ENCODE assay signal across 8 cellular contexts in genomic region chr11:73288873-73289707, GRCh38. TPM values are rescaled to one million over a fixed set of nuclear protein-coding genes. Genes with fewer than 3 reads are reported as not detected.
DNase-seq lines count a peak whose midpoint lies in the region; ATAC-seq and TF ChIP-seq lines count a peak whose summit lies in the region.

No MANE protein-coding gene starts in this region.

- H3K9ac ChIP-seq in skeletal muscle tissue (ENCODE audit: low read depth in 1 of 3, low read length in 3 of 3): peak overlapping the region; percentile 51 to 74 (median 64)

- DNase-seq in NCI-H2081 (lab: John Stamatoyannopoulos, UW) (peak; percentile 53 to 61), NCI-H2081 treated with DMSO at 0.1 percent for 48 hours (lab: John Stamatoyannopoulos, UW) (no peak), NCI-H1092 treated with DMSO at 0.1 percent for 48 hours (lab: John Stamatoyannopoulos, UW) (peak; percentile 59), T-helper 9 cell (peak; percentile 32), breast epithelium (ENCODE audit: low spot score in 2 of 2) (peak in 1 of 2 donors; percentile 48), iPS-NIHi7 (ENCODE audit: extremely low spot score) (peak; percentile 93)

- no peaks in the 10 kb centered on the region for H3K9me3 ChIP-seq in breast epithelium
- H3K9me3 ChIP-seq in skeletal muscle tissue (ENCODE audit: control insufficient read depth in 3 of 3, low read length in 3 of 3): no peaks in the 10 kb centered on the region

- TF ChIP-seq CTCF in breast epithelium (IDR thresholded peaks at IDR 0.05): peak; percentile 75 to 93 (median 90)

- intact Hi-C loops in breast epithelium (cut with DNase I; ENCODE audit: low total_unique reads): loop anchor here (1.0 to 5.0 kb wide), 2 partner anchors 39 to 1978 kb away; no protein-coding TSS in a partner anchor

- peak overlapping the region in 1 of 2 donors; percentile 50 for H3K27ac ChIP-seq in breast epithelium
- H3K27ac ChIP-seq in skeletal muscle tissue (ENCODE audit: low read depth, low read length): peak overlapping the region; percentile 61

- H3K36me3 ChIP-seq in breast epithelium: no peaks in the 10 kb centered on the region
- no peaks in the 10 kb centered on the region for H3K36me3 ChIP-seq in skeletal muscle tissue (ENCODE audit: control insufficient read depth in 3 of 3, insufficient read depth in 3 of 3, low read length in 3 of 3)

- H3K4me1 ChIP-seq in breast epithelium (no peaks in the 10 kb centered on the region), skeletal muscle tissue (ENCODE audit: control insufficient read depth in 3 of 3, insufficient read depth in 3 of 3, low read length in 3 of 3) (peaks cover 23 to 27% (median 24%) of the 10 kb centered on the region in 3 donors)

- H3K27me3 ChIP-seq in breast epithelium (no peaks in the 10 kb centered on the region), skeletal muscle tissue (ENCODE audit: control insufficient read depth in 3 of 3, insufficient read depth in 3 of 3, low read length in 3 of 3) (peaks cover 0 to 3% (median 0%) of the 10 kb centered on the region in 3 donors)

- peak overlapping the region; percentile 19 to 57 (median 27) for H3K4me3 ChIP-seq in breast epithelium
- peak overlapping the region; percentile 47 to 69 (median 54) for H3K4me3 ChIP-seq in skeletal muscle tissue (ENCODE audit: low read length in 3 of 3)

- peak; percentile 80 for ATAC-seq in HG02588 (IDR thresholded peaks at IDR 0.05; ENCODE audit: unreplicated experiment)

- TF ChIP-seq POLR2A in breast epithelium (IDR thresholded peaks at IDR 0.05): no peak

RNA-seq across cellular contexts. Expression of gene P2RY6, which starts 17.0 kb away (rescaled TPM):
- total RNA-seq in breast epithelium (1 to 10 TPM; 1.6 to 3.4 (median 1.9) TPM), skeletal muscle tissue (2.1 TPM)

RNA-seq across cellular contexts. Expression of gene ARHGEF17, which starts 19.0 kb away (rescaled TPM):
- total RNA-seq in breast epithelium (10 to 100 TPM; 28.8 to 54.7 (median 38.2) TPM), skeletal muscle tissue (19.3 TPM)
